In genomic region chr16:60648260-60648659, GRCh38 we compare ENCODE assay signal across 20 cellular contexts.
"Had no signal": no experiment of that assay in that cellular context is flagged by ENCODE, and none has a peak within 500 bp of the region (broad histone marks: within the 10 kb centered on the region; RNA-seq: fewer than 3 reads in every experiment).

No MANE protein-coding gene starts in this region.

- DNase-seq: activated CD4-positive, alpha-beta memory T cell treated with anti-CD3 and anti-CD28 coated beads, Interleukin-2, amount 10 ng/mL, durations not matched to agents 7 days and 5 days; activated CD4-positive, alpha-beta T cell treated with anti-CD3 and anti-CD28 coated beads, Interleukin-2, amount 10 ng/mL, durations not matched to agents 24 days and 14 days; activated gamma-delta T cell; activated naive CD4-positive, alpha-beta T cell treated with anti-CD3 and anti-CD28 coated beads, Interleukin-2, amount 50 U/mL, for 16 hours; activated naive CD8-positive, alpha-beta T cell treated with anti-CD3 and anti-CD28 coated beads, Interleukin-2, amount 50 U/mL, for 24 hours; activated T-cell treated with anti-CD3 and anti-CD28 coated beads for 4 hours; cerebellar nuclear complex; cortex of kidney; endodermal cell; glutamatergic neuron; immature natural killer cell; left ventricle myocardium superior; midbrain; natural killer cell; spleen; stimulated activated CD4-positive, alpha-beta T cell treated with anti-CD3 and anti-CD28 coated beads, Interleukin-4, amount 100 ng/mL, for 1 hour; stimulated activated naive CD8-positive, alpha-beta T cell treated with anti-CD3 and anti-CD28 coated beads, Interleukin-15, Interleukin-2, amounts not matched to agents 100 U/mL and 50 U/mL, for 24 hours; upper lobe of left lung had no signal

- ATAC-seq: activated naive CD8-positive, alpha-beta T cell treated with anti-CD3 and anti-CD28 coated beads, Interleukin-2, amount 50 U/mL, for 24 hours; left ventricle myocardium superior; natural killer cell; stimulated activated naive CD8-positive, alpha-beta T cell treated with anti-CD3 and anti-CD28 coated beads, Interleukin-15, Interleukin-2, amounts not matched to agents 100 U/mL and 50 U/mL, for 24 hours had no signal

- H3K36me3 ChIP-seq: prostate gland, spleen, upper lobe of left lung had no signal

- H3K27ac ChIP-seq: hepatocyte, prostate gland, spleen, upper lobe of left lung had no signal

- H3K4me3 ChIP-seq: hepatocyte, prostate gland, spleen, upper lobe of left lung had no signal

- H3K9me3 ChIP-seq: prostate gland, upper lobe of left lung had no signal

- H3K4me1 ChIP-seq: prostate gland, spleen, upper lobe of left lung had no signal

- H3K27me3 ChIP-seq: hepatocyte, spleen, upper lobe of left lung had no signal
